Comparison of ENCODE assay signal across 7 cellular contexts in the genomic region with DNA sequence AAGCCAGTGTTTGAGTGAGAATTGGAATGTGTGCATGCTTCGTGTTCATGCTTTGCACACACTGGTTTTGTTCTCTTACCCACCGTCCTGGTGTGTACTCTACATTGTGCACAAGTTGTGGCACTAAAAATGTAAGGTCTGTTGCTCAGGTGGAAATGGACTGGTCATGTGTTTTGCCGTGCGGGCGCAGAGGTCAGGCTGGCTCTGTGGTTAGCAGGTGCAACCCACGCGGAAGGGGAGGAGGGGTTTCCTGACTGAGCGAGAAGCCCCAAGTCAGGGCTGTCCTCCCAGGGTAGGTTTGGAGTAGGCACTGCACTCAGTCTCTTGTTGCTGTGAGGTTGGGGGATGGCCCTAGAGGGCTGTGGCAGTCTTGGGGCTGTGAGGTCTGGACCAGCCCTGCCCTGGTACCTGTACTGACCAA.
DNase-seq lines count a peak whose midpoint lies in the region; ATAC-seq and TF ChIP-seq lines count a peak whose summit lies in the region.

No MANE protein-coding gene starts in this region.

- peaks cover 7% of the 10 kb centered on the region for H3K9me3 Mint-ChIP-seq in activated naive CD8-positive, alpha-beta T cell treated with anti-CD3 and anti-CD28 coated beads, Interleukin-2, amount 10 ng/mL, durations not matched to agents 7 days and 5 days

- 87% methylated on average over 5 of the region's 8 CpGs for WGBS in suprapubic skin

- peak; percentile 56 for DNase-seq in activated naive CD8-positive, alpha-beta T cell treated with anti-CD3 and anti-CD28 coated beads, Interleukin-2, amount 10 ng/mL, durations not matched to agents 7 days and 5 days
- peak; percentile 32 for DNase-seq in stimulated activated naive CD4-positive, alpha-beta T cell treated with Interleukin-2 at 50 U/mL for 16 hours (lab: John Stamatoyannopoulos, UW)
- no peak for DNase-seq in SW480 (ENCODE audit: low spot score)
- DNase-seq in suprapubic skin (ENCODE audit: low spot score in 2 of 2) = no peak
- DNase-seq in DMS 273 (lab: John Stamatoyannopoulos, UW; ENCODE audit: unreplicated experiment) = no peak

- no peak for TF ChIP-seq POLR2A in suprapubic skin (IDR thresholded peaks at IDR 0.05)

- POLR2A ChIA-PET in activated naive CD8-positive, alpha-beta T cell treated with anti-CD3 and anti-CD28 coated beads, Interleukin-2, amount 10 ng/mL, durations not matched to agents 7 days and 5 days (lab: Charles Lee) = no interaction called here

- peaks cover 44% of the 10 kb centered on the region for H3K36me3 Mint-ChIP-seq in activated naive CD8-positive, alpha-beta T cell treated with anti-CD3 and anti-CD28 coated beads, Interleukin-2, amount 10 ng/mL, durations not matched to agents 7 days and 5 days

- H3K4me3 ChIP-seq in suprapubic skin = no peak overlapping the region

- H3K36me3 ChIP-seq in suprapubic skin = no peaks in the 10 kb centered on the region

- TF ChIP-seq EP300 in suprapubic skin (IDR thresholded peaks at IDR 0.05) = no peak

- H3K27me3 ChIP-seq in suprapubic skin = no peaks in the 10 kb centered on the region

- H3K27me3 Mint-ChIP-seq in activated naive CD8-positive, alpha-beta T cell treated with anti-CD3 and anti-CD28 coated beads, Interleukin-2, amount 10 ng/mL, durations not matched to agents 7 days and 5 days = no peaks in the 10 kb centered on the region

- no peaks in the 10 kb centered on the region for H3K9me3 ChIP-seq in suprapubic skin

- peak overlapping the region; percentile 55 for H3K27ac Mint-ChIP-seq in activated naive CD8-positive, alpha-beta T cell treated with anti-CD3 and anti-CD28 coated beads, Interleukin-2, amount 10 ng/mL, durations not matched to agents 7 days and 5 days

- TF ChIP-seq CTCF in suprapubic skin (IDR thresholded peaks at IDR 0.05) = no peak

- H3K4me3 Mint-ChIP-seq in activated naive CD8-positive, alpha-beta T cell treated with anti-CD3 and anti-CD28 coated beads, Interleukin-2, amount 10 ng/mL, durations not matched to agents 7 days and 5 days = peak overlapping the region; percentile 45

- H3K4me1 Mint-ChIP-seq in activated naive CD8-positive, alpha-beta T cell treated with anti-CD3 and anti-CD28 coated beads, Interleukin-2, amount 10 ng/mL, durations not matched to agents 7 days and 5 days = peaks cover 17% of the 10 kb centered on the region

- peaks cover 4% of the 10 kb centered on the region for H3K4me1 ChIP-seq in suprapubic skin

- peak; percentile 69 for ATAC-seq in GM19397 (IDR thresholded peaks at IDR 0.05; ENCODE audit: unreplicated experiment)
- ATAC-seq in HG03460 (IDR thresholded peaks at IDR 0.05; ENCODE audit: unreplicated experiment) = peak; percentile 54
- ATAC-seq in activated naive CD8-positive, alpha-beta T cell treated with anti-CD3 and anti-CD28 coated beads, Interleukin-2, amount 10 ng/mL, durations not matched to agents 7 days and 5 days (ENCODE audit: low read depth) = peak; percentile 77

- no peak overlapping the region for H3K27ac ChIP-seq in suprapubic skin

Comparison
In these comparisons a context has a peak if more than half of its experiments do, and no peak if none do; other contexts are left out.
1. DNase-seq: peak in activated naive CD8-positive, alpha-beta T cell treated with anti-CD3 and anti-CD28 coated beads, Interleukin-2, amount 10 ng/mL, durations not matched to agents 7 days and 5 days (single experiment) and stimulated activated naive CD4-positive, alpha-beta T cell treated with Interleukin-2 at 50 U/mL for 16 hours (single experiment); none in SW480 (single experiment), suprapubic skin (0 of 2) and DMS 273 (single experiment).
2. Peak in every context shown above with its lines, with median percentiles within 50 percentile points of each other: ATAC-seq.